ENCODE assay signal across 17 cellular contexts in the genomic region with DNA sequence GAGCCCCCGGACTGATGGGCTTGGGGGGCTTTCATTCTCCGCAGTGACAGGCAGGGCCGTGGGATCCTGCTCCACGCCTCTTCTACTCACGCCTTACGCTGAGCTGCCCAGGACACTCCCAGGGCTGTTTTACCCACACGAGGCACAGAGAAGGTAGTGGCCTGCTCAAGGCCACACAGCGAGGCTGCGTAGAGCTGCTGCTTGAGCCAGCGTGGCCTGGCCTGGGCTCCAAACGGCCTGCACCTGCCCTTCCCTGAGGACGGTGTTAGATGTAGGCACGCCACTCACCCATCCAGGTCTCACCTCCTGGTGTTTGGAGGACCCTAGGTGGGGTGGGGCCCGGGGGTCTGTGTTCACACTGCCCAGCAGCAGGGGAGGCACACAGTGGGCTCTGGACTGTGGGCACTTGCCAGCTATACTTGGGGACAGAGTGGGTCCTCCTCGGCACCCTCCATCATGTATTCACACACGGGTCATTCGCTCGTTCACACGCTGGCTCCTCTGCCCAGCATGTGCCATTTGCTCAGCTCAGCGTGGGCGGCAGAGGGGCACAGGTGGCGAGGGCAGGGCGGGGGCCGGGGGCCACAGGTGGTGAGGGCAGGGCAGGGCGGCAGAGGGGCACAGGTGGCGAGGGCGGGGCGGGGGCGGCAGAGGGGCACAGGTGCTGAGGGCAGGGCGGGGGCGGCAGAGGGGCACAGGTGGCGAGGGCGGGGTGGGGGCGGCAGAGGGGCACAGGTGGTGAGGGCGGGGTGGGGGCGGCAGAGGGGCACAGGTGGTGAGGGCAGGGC. TPM values are rescaled to one million over a fixed set of nuclear protein-coding genes. Genes with fewer than 3 reads are reported as not detected.
DNase-seq lines count a peak whose midpoint lies in the region; ATAC-seq and TF ChIP-seq lines count a peak whose summit lies in the region.
"Had no signal": no experiment of that assay in that cellular context is flagged by ENCODE, and none has a peak within 500 bp of the region (broad histone marks: within the 10 kb centered on the region; RNA-seq: fewer than 3 reads in every experiment).

No MANE protein-coding gene starts in this region.

- no peak overlapping the region for H2AK5ac ChIP-seq in H9 (ENCODE audit: insufficient read length, low read length)

- no peak overlapping the region for H3K56ac ChIP-seq in H9 (ENCODE audit: insufficient read length, low read depth, low read length)

- no peak overlapping the region for H3K18ac ChIP-seq in H9 (ENCODE audit: insufficient read length, low read depth, low read length)

- H3K4me2 ChIP-seq in H9 (ENCODE audit: insufficient read depth, insufficient read length, low read length), result no peak overlapping the region
- H3K4me2 ChIP-seq: BLaER1 had no signal

- H2BK120ac ChIP-seq in H9 (ENCODE audit: low read depth, low read length, poor library complexity, severe bottlenecking), result no peak overlapping the region

- no peaks in the 10 kb centered on the region for H3K9me3 Mint-ChIP-seq in H9
- no peaks in the 10 kb centered on the region for H3K9me3 Mint-ChIP-seq in stimulated activated memory B cell treated with anti-CD40 and anti-IgM and Interleukin-4, amounts not matched to agents 10 μg/mL and 1 μg/mL and 100 μg/mL, for 72 hours
- no peaks in the 10 kb centered on the region for H3K9me3 Mint-ChIP-seq in activated T-helper 17 cell treated with anti-CD3 and anti-CD28 coated beads, Interleukin-2, amount 50 U/mL, for 72 hours
- H3K9me3 Mint-ChIP-seq: CD8-positive, alpha-beta memory T cell had no signal

- H2BK12ac ChIP-seq in H9 (ENCODE audit: insufficient read length, low read depth, low read length), result no peak overlapping the region

- no peaks in the 10 kb centered on the region; a peak in 1 of 7 replicates for H3K36me3 Mint-ChIP-seq in H9 (ENCODE audit: insufficient read depth in 1 of 3, low read depth in 3 of 3)
- H3K36me3 Mint-ChIP-seq in stimulated activated memory B cell treated with anti-CD40 and anti-IgM and Interleukin-4, amounts not matched to agents 10 μg/mL and 1 μg/mL and 100 μg/mL, for 72 hours, result no peaks in the 10 kb centered on the region
- H3K36me3 Mint-ChIP-seq in activated T-helper 17 cell treated with anti-CD3 and anti-CD28 coated beads, Interleukin-2, amount 50 U/mL, for 72 hours (ENCODE audit: low read depth), result no peaks in the 10 kb centered on the region
- H3K36me3 Mint-ChIP-seq: CD8-positive, alpha-beta memory T cell had no signal

- H3K79me1 ChIP-seq in H9 (ENCODE audit: insufficient read depth, low read depth, low read length, poor library complexity, severe bottlenecking), result no peaks in the 10 kb centered on the region

- no peak for TF ChIP-seq CTCF in H9 (conservative IDR thresholded peaks at IDR 0.05)

- no peak overlapping the region for H3K23ac ChIP-seq in H9 (ENCODE audit: insufficient read length, low read depth, low read length)

- no CpG with 5 or more reads among the region's 36 CpGs for WGBS in H9 (ENCODE audit: extremely low coverage, insufficient read length, low lambda C conversion rate)

- peak overlapping the region; percentile 53; the same call in 1 of the 2 replicates for H3K14ac ChIP-seq in H9 (ENCODE audit: insufficient read depth, low read length)

- no peak overlapping the region for H4K91ac ChIP-seq in H9 (ENCODE audit: insufficient read length, low read depth, low read length)

- peaks cover 0 to 5% of the 10 kb centered on the region in 2 experiments; a peak in 1 of 4 replicates for H3K4me1 Mint-ChIP-seq in H9
- no peaks in the 10 kb centered on the region for H3K4me1 Mint-ChIP-seq in stimulated activated memory B cell treated with anti-CD40 and anti-IgM and Interleukin-4, amounts not matched to agents 10 μg/mL and 1 μg/mL and 100 μg/mL, for 72 hours
- no peaks in the 10 kb centered on the region for H3K4me1 Mint-ChIP-seq in activated T-helper 17 cell treated with anti-CD3 and anti-CD28 coated beads, Interleukin-2, amount 50 U/mL, for 72 hours
- H3K4me1 Mint-ChIP-seq: CD8-positive, alpha-beta memory T cell had no signal

- no peak overlapping the region for H4K5ac ChIP-seq in H9 (ENCODE audit: insufficient read length, low read depth, low read length)

- no peak overlapping the region for H2BK15ac ChIP-seq in H9 (ENCODE audit: low read depth, low read length)

- H2AFZ ChIP-seq in H9 (ENCODE audit: low read length), result no peak overlapping the region
- H2AFZ ChIP-seq: GM23248 had no signal

- H3K79me2 ChIP-seq in H9 (ENCODE audit: insufficient read depth, low read length), result no peaks in the 10 kb centered on the region

- no peaks in the 10 kb centered on the region for H3K27me3 ChIP-seq in H9 (ENCODE audit: insufficient read depth, low read length)

- no peak overlapping the region for H3K4ac ChIP-seq in H9 (ENCODE audit: low read depth, low read length)

- H4K20me1 ChIP-seq in H9 (ENCODE audit: control insufficient read depth, insufficient read depth, insufficient read length), result no peaks in the 10 kb centered on the region
- H4K20me1 ChIP-seq: BLaER1 had no signal

- H2BK20ac ChIP-seq in H9 (ENCODE audit: low read depth, low read length, poor library complexity, severe bottlenecking), result no peak overlapping the region

- ATAC-seq in stimulated activated memory B cell treated with anti-CD40 and anti-IgM and Interleukin-4, amounts not matched to agents 10 μg/mL and 1 μg/mL and 100 μg/mL, for 72 hours, result peak; percentile 14
- ATAC-seq in activated T-helper 17 cell treated with anti-CD3 and anti-CD28 coated beads, Interleukin-2, amount 50 U/mL, for 72 hours (replicated peaks), result no peak
- no peak for ATAC-seq in GM21619 (IDR thresholded peaks at IDR 0.05; ENCODE audit: unreplicated experiment)
- ATAC-seq: GM12878 had no signal

- no peak overlapping the region for H3T11ph ChIP-seq in H9 (ENCODE audit: low read length)

- H3K27ac ChIP-seq in H9 (ENCODE audit: insufficient read length, low read depth, low read length), result no peak overlapping the region
- H3K27ac ChIP-seq: 22Rv1, BLaER1, GM23248 had no signal

- H3K4me1 ChIP-seq in H9 (ENCODE audit: insufficient read depth, low read length), result no peaks in the 10 kb centered on the region

- no peak overlapping the region for H2BK5ac ChIP-seq in H9 (ENCODE audit: insufficient read length, low read length)

- no peaks in the 10 kb centered on the region for H3K23me2 ChIP-seq in H9 (ENCODE audit: insufficient read length, low read depth, low read length, poor library complexity, severe bottlenecking)

- no peak overlapping the region for H4K8ac ChIP-seq in H9 (replicated peaks; ENCODE audit: insufficient read length, low read depth, low read length)

- DNase-seq in DMS 273 (lab: John Stamatoyannopoulos, UW; ENCODE audit: unreplicated experiment) (peak; percentile 69), DMS 273 treated with DMSO at 0.1 percent for 48 hours (lab: John Stamatoyannopoulos, UW) (no peak), H9 (no peak), NCI-H69 (lab: John Stamatoyannopoulos, UW) (peak; percentile 20), amygdala (lab: John Stamatoyannopoulos, UW) (no peak)
- DNase-seq: AML-193; CD8-positive, alpha-beta memory T cell; DMS79; GM23248 had no signal

- no peak overlapping the region for H3K9ac ChIP-seq in H9 (ENCODE audit: extremely low read depth, insufficient read length, low read length)
- H3K9ac ChIP-seq: BLaER1, GM23248 had no signal

- H3K27ac Mint-ChIP-seq in H9, result no peak overlapping the region; a peak in 1 of 7 replicates
- no peak overlapping the region for H3K27ac Mint-ChIP-seq in stimulated activated memory B cell treated with anti-CD40 and anti-IgM and Interleukin-4, amounts not matched to agents 10 μg/mL and 1 μg/mL and 100 μg/mL, for 72 hours
- no peak overlapping the region for H3K27ac Mint-ChIP-seq in activated T-helper 17 cell treated with anti-CD3 and anti-CD28 coated beads, Interleukin-2, amount 50 U/mL, for 72 hours

- no peaks in the 10 kb centered on the region for H3K9me3 ChIP-seq in H9 (ENCODE audit: control insufficient read depth, low read depth, low read length)
- H3K9me3 ChIP-seq: BLaER1 had no signal

- peaks cover 20% of the 10 kb centered on the region for H3K27me3 Mint-ChIP-seq in H9 (ENCODE audit: low read depth)
- peaks cover 92% of the 10 kb centered on the region for H3K27me3 Mint-ChIP-seq in stimulated activated memory B cell treated with anti-CD40 and anti-IgM and Interleukin-4, amounts not matched to agents 10 μg/mL and 1 μg/mL and 100 μg/mL, for 72 hours
- H3K27me3 Mint-ChIP-seq in activated T-helper 17 cell treated with anti-CD3 and anti-CD28 coated beads, Interleukin-2, amount 50 U/mL, for 72 hours, result peaks cover 13% of the 10 kb centered on the region

- H3K4me3 Mint-ChIP-seq in H9, result no peak overlapping the region
- no peak overlapping the region for H3K4me3 Mint-ChIP-seq in stimulated activated memory B cell treated with anti-CD40 and anti-IgM and Interleukin-4, amounts not matched to agents 10 μg/mL and 1 μg/mL and 100 μg/mL, for 72 hours
- no peak overlapping the region for H3K4me3 Mint-ChIP-seq in activated T-helper 17 cell treated with anti-CD3 and anti-CD28 coated beads, Interleukin-2, amount 50 U/mL, for 72 hours
- H3K4me3 Mint-ChIP-seq: CD8-positive, alpha-beta memory T cell had no signal

RNA-seq across cellular contexts. Expression of a gene that starts 18.4 kb away (rescaled TPM):
- total RNA-seq in H9 (2021), result 0.20 and 0.28 TPM in 2 replicates
- total RNA-seq in activated T-helper 17 cell treated with anti-CD3 and anti-CD28 coated beads, Interleukin-2, amount 50 U/mL, for 72 hours, result not detected
- total RNA-seq: CD8-positive, alpha-beta memory T cell; G401; GM12878; GM23248; HT1080 had no signal

RNA-seq across cellular contexts. Expression of a gene that starts 30.0 kb away (rescaled TPM):
- total RNA-seq in H9 (2021), result 0.24 and 0.39 TPM in 2 replicates
- not detected for total RNA-seq in activated T-helper 17 cell treated with anti-CD3 and anti-CD28 coated beads, Interleukin-2, amount 50 U/mL, for 72 hours
- total RNA-seq: CD8-positive, alpha-beta memory T cell; GM12878; GM23248; HT1080 had no signal

RNA-seq across cellular contexts. Expression of a gene that starts 38.7 kb away (rescaled TPM):
- 10.8 and 11.0 TPM in 2 replicates for total RNA-seq in H9 (2021)
- 1 to 10 TPM; 6.8 to 6.9 TPM for total RNA-seq in activated T-helper 17 cell treated with anti-CD3 and anti-CD28 coated beads, Interleukin-2, amount 50 U/mL, for 72 hours

RNA-seq across cellular contexts. Expression of a gene that starts 58.8 kb away (rescaled TPM):
- total RNA-seq in H9 (2021), result 1,715 and 1,736 TPM in 2 replicates
- total RNA-seq in activated T-helper 17 cell treated with anti-CD3 and anti-CD28 coated beads, Interleukin-2, amount 50 U/mL, for 72 hours, result 1,000 to 10,000 TPM; 2,323 to 2,749 TPM

Comparison
In these comparisons a context has a peak if more than half of its experiments do, and no peak if none do; other contexts are left out.
1. DNase-seq: peak in DMS 273 (single experiment) and NCI-H69 (single experiment); none in DMS 273 treated with DMSO at 0.1 percent for 48 hours (single experiment), H9 (single experiment) and amygdala (0 of 56).